Comparison of ENCODE assay signal across 9 cellular contexts in genomic region chr18:78875268-78875997, GRCh38.
A peak's percentile ranks its signal among the peaks of the same experiment; 100 is the strongest.
DNase-seq lines count a peak whose midpoint lies in the region; ATAC-seq and TF ChIP-seq lines count a peak whose summit lies in the region.
"Had no signal": no experiment of that assay in that cellular context is flagged by ENCODE, and none has a peak within 500 bp of the region (broad histone marks: within the 10 kb centered on the region; RNA-seq: fewer than 3 reads in every experiment).

No MANE protein-coding gene starts in this region.

- peak; percentile 65 for DNase-seq in activated CD4-positive, alpha-beta T cell treated with anti-CD3 and anti-CD28 coated beads for 36 hours
- DNase-seq in activated CD4-positive, alpha-beta T cell treated with anti-CD3 and anti-CD28 coated beads for 1 hour, result no peak
- peak; percentile 58 for DNase-seq in NAMALWA (ENCODE audit: low spot score)
- DNase-seq in activated CD4-positive, alpha-beta T cell treated with anti-CD3 and anti-CD28 coated beads, Interleukin-2, amount 50 U/mL, for 1 hour, result peak; percentile 18
- DNase-seq in islet precursor cell, result peak; percentile 62
- DNase-seq in type B pancreatic cell (ENCODE audit: extremely low spot score, unreplicated experiment), result no peak
- DNase-seq in T-helper 17 cell, result no peak
- no peak for DNase-seq in EL
- DNase-seq: activated B cell treated with CpG ODN at 0.5 μM for 24 hours had no signal

- no peaks in the 10 kb centered on the region for H3K4me1 Mint-ChIP-seq in activated CD4-positive, alpha-beta T cell treated with anti-CD3 and anti-CD28 coated beads for 36 hours
- H3K4me1 Mint-ChIP-seq in type B pancreatic cell (ENCODE audit: unreplicated experiment), result no peaks in the 10 kb centered on the region
- H3K4me1 Mint-ChIP-seq in T-helper 17 cell, result no peaks in the 10 kb centered on the region
- H3K4me1 Mint-ChIP-seq: activated B cell treated with CpG ODN at 0.5 μM for 24 hours had no signal

- H3K27ac Mint-ChIP-seq in activated CD4-positive, alpha-beta T cell treated with anti-CD3 and anti-CD28 coated beads for 36 hours, result no peak overlapping the region
- H3K27ac Mint-ChIP-seq in type B pancreatic cell (no peak overlapping the region), T-helper 17 cell (no peak overlapping the region)
- H3K27ac Mint-ChIP-seq: activated B cell treated with CpG ODN at 0.5 μM for 24 hours had no signal

- ATAC-seq in activated CD4-positive, alpha-beta T cell treated with anti-CD3 and anti-CD28 coated beads for 36 hours, result peak; percentile 39
- no peak for ATAC-seq in T-helper 17 cell

- no peak overlapping the region for H3K4me3 Mint-ChIP-seq in activated CD4-positive, alpha-beta T cell treated with anti-CD3 and anti-CD28 coated beads for 36 hours
- H3K4me3 Mint-ChIP-seq in type B pancreatic cell (no peak overlapping the region), T-helper 17 cell (no peak overlapping the region)
- H3K4me3 Mint-ChIP-seq: activated B cell treated with CpG ODN at 0.5 μM for 24 hours had no signal

- H3K9me3 Mint-ChIP-seq in activated CD4-positive, alpha-beta T cell treated with anti-CD3 and anti-CD28 coated beads for 36 hours (ENCODE audit: low read depth), result no peaks in the 10 kb centered on the region
- no peaks in the 10 kb centered on the region for H3K9me3 Mint-ChIP-seq in type B pancreatic cell
- H3K9me3 Mint-ChIP-seq: activated B cell treated with CpG ODN at 0.5 μM for 24 hours had no signal

- intact Hi-C loops in activated CD4-positive, alpha-beta T cell treated with anti-CD3 and anti-CD28 coated beads for 36 hours (cut with DNase I, micrococcal nuclease), result loop anchor here (1.0 to 10.0 kb wide), 6 partner anchors 111 to 769 kb away; no protein-coding TSS in a partner anchor

- POLR2A ChIA-PET in activated CD4-positive, alpha-beta T cell treated with anti-CD3 and anti-CD28 coated beads for 36 hours (lab: Charles Lee), result no interaction called here

- peaks cover 12% of the 10 kb centered on the region for H3K27me3 Mint-ChIP-seq in activated CD4-positive, alpha-beta T cell treated with anti-CD3 and anti-CD28 coated beads for 36 hours
- peaks cover 10% of the 10 kb centered on the region for H3K27me3 Mint-ChIP-seq in type B pancreatic cell
- H3K27me3 Mint-ChIP-seq in T-helper 17 cell, result peaks cover 43% of the 10 kb centered on the region

- CTCF ChIA-PET in activated CD4-positive, alpha-beta T cell treated with anti-CD3 and anti-CD28 coated beads for 36 hours (lab: Charles Lee), result interaction anchor here (0.6 to 2.2 kb wide), 8 partner anchors 8 to 858 kb away, joined by 3 to 8 read pairs (median 4); no protein-coding TSS in a partner anchor

- no peaks in the 10 kb centered on the region for H3K9me3 ChIP-seq in T-helper 17 cell (ENCODE audit: control insufficient read depth, low read length, poor library complexity, severe bottlenecking)

- H3K36me3 Mint-ChIP-seq in activated CD4-positive, alpha-beta T cell treated with anti-CD3 and anti-CD28 coated beads for 36 hours (ENCODE audit: low read depth), result no peaks in the 10 kb centered on the region
- H3K36me3 Mint-ChIP-seq in type B pancreatic cell, result no peaks in the 10 kb centered on the region
- no peaks in the 10 kb centered on the region for H3K36me3 Mint-ChIP-seq in T-helper 17 cell (ENCODE audit: low read depth)

- TF ChIP-seq CTCF in type B pancreatic cell (conservative IDR thresholded peaks at IDR 0.05), result peak; percentile 72

Comparison
In these comparisons a context has a peak if more than half of its experiments do, and no peak if none do; other contexts are left out.
1. DNase-seq: peak in activated CD4-positive, alpha-beta T cell treated with anti-CD3 and anti-CD28 coated beads for 36 hours (single experiment), NAMALWA (single experiment), activated CD4-positive, alpha-beta T cell treated with anti-CD3 and anti-CD28 coated beads, Interleukin-2, amount 50 U/mL, for 1 hour (single experiment) and islet precursor cell (single experiment); none in activated CD4-positive, alpha-beta T cell treated with anti-CD3 and anti-CD28 coated beads for 1 hour (single experiment), type B pancreatic cell (single experiment), T-helper 17 cell (0 of 3) and EL (single experiment).